Comparison of ENCODE assay signal across 11 cellular contexts in genomic region chr1:205455581-205456382, GRCh38. TPM values are rescaled to one million over a fixed set of nuclear protein-coding genes. Genes with fewer than 3 reads are reported as not detected.
A peak's percentile ranks its signal among the peaks of the same experiment; 100 is the strongest.
DNase-seq lines count a peak whose midpoint lies in the region; ATAC-seq and TF ChIP-seq lines count a peak whose summit lies in the region.
"Had no signal": no experiment of that assay in that cellular context is flagged by ENCODE, and none has a peak within 500 bp of the region (broad histone marks: within the 10 kb centered on the region; RNA-seq: fewer than 3 reads in every experiment).

TSS of gene BLACAT1 (minus strand) at chr1:205456045.

- no peak for TF ChIP-seq CTCF in osteocyte (IDR thresholded peaks at IDR 0.05)

- H3K4me3 ChIP-seq in MG63 (peak within 1 kb of the TSS; percentile 24; the same call in 1 of the 2 replicates), ectodermal cell (ENCODE audit: insufficient read depth, low read depth, low read length) (peak within 1 kb of the TSS; percentile 86)

- H3K4me1 ChIP-seq in ectodermal cell (ENCODE audit: control insufficient read depth, insufficient read depth, low read length) = peaks cover 42% of the 10 kb centered on the region

- H3K9me3 Mint-ChIP-seq in osteocyte (ENCODE audit: unreplicated experiment) = no peaks in the 10 kb centered on the region

- H3K4me1 Mint-ChIP-seq in osteocyte (ENCODE audit: unreplicated experiment) = peaks cover 5% of the 10 kb centered on the region

- peaks cover 77% of the 10 kb centered on the region for H3K27me3 Mint-ChIP-seq in osteocyte (ENCODE audit: unreplicated experiment)

- H3K27ac Mint-ChIP-seq in osteocyte (ENCODE audit: unreplicated experiment) = no peak within 1 kb of the TSS

- DNase-seq in DMS53 (lab: John Stamatoyannopoulos, UW) = peak; percentile 48
- DNase-seq in DMS53 treated with DMSO at 0.1 percent for 48 hours (lab: John Stamatoyannopoulos, UW; ENCODE audit: unreplicated experiment) = no peak
- no peak for DNase-seq in MG63
- DNase-seq in osteocyte (ENCODE audit: extremely low spot score, unreplicated experiment) = no peak
- DNase-seq in nucleus accumbens (lab: John Stamatoyannopoulos, UW) = no peak
- DNase-seq: 8988T had no signal

- peak within 1 kb of the TSS; percentile 18 for H3K4me3 Mint-ChIP-seq in osteocyte (ENCODE audit: unreplicated experiment)

- H3K27me3 ChIP-seq in MG63 (peaks cover 86% of the 10 kb centered on the region), ectodermal cell (ENCODE audit: control insufficient read depth, insufficient read depth, low read length, poor library complexity, severe bottlenecking) (peaks cover 24% of the 10 kb centered on the region)

- H3K36me3 Mint-ChIP-seq in osteocyte (ENCODE audit: unreplicated experiment) = no peaks in the 10 kb centered on the region

- 0% methylated on average over 53 of the region's 53 CpGs for WGBS in ectodermal cell, 2 experiments

- H3K36me3 ChIP-seq in MG63 (no peaks in the 10 kb centered on the region), ectodermal cell (ENCODE audit: control insufficient read depth, insufficient read depth, low read length) (no peaks in the 10 kb centered on the region)

- H3K9me3 ChIP-seq in MG63 (no peaks in the 10 kb centered on the region), ectodermal cell (ENCODE audit: control insufficient read depth, low read length) (no peaks in the 10 kb centered on the region)

- ATAC-seq in GM19452 (IDR thresholded peaks at IDR 0.05; ENCODE audit: unreplicated experiment) (no peak), GM21423 (IDR thresholded peaks at IDR 0.05; ENCODE audit: unreplicated experiment) (no peak)

- peak within 1 kb of the TSS; percentile 72 for H3K27ac ChIP-seq in ectodermal cell (ENCODE audit: insufficient read depth, low read depth, low read length, poor library complexity, severe bottlenecking)
- H3K27ac ChIP-seq: epithelial cell of prostate had no signal

RNA-seq across cellular contexts. Expression of gene BLACAT1, which starts in this region (rescaled TPM):
- total RNA-seq in MG63 (2014; rRNA removed; shearing (Covaris generic); ENCODE audit: low replicate concordance) = not detected in 2 replicates
- 16.6 TPM for polyA plus RNA-seq in ectodermal cell (2013, experiment 1 of 4)
- 19.7 TPM for polyA plus RNA-seq in ectodermal cell (2013, experiment 2 of 4)
- polyA plus RNA-seq in ectodermal cell (2013, experiment 3 of 4) = 8.4 TPM
- 9.3 TPM for polyA plus RNA-seq in ectodermal cell (2013, experiment 4 of 4)
- total RNA-seq in osteocyte = not detected in 2 replicates
- total RNA-seq: myocyte had no signal
